In the genomic region with DNA sequence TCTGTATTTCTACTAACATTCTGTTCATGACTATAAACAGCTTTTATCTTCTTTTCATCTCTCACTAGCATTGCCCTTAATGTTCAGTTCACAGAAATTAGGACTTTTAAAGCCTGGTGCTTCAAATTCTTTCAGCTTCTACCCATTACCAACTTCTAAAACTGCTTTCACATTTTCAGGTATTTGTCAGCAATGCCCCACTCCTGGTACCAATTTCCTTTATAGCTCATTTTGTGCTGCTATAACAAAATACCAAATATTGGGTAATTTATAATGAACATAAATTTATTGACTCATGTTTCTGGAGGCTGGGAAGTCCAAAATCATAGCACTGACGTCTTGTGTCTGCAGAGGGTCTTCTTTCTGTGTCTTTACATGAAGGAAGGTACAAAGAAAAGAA, we compare ENCODE assay signal across 21 cellular contexts.
DNase-seq lines count a peak whose midpoint lies in the region; ATAC-seq, FAIRE-seq and TF ChIP-seq lines count a peak whose summit lies in the region.
"Had no signal": no experiment of that assay in that cellular context is flagged by ENCODE, and none has a peak within 500 bp of the region (broad histone marks: within the 10 kb centered on the region; RNA-seq: fewer than 3 reads in every experiment).

No MANE protein-coding gene starts in this region.

- peaks cover 5% of the 10 kb centered on the region for H3K9me3 Mint-ChIP-seq in endothelial cell (ENCODE audit: unreplicated experiment)

- CTCF ChIA-PET in HEK293 (lab: Yijun Ruan, JAX) (no interaction called here), K562 (lab: Yijun Ruan, JAX; ENCODE audit: low intra/inter-chr PET ratio) (no interaction called here), HepG2 (lab: Yijun Ruan, JAX; ENCODE audit: low intra/inter-chr PET ratio, low total read pairs) (no interaction called here)

- POLR2A ChIA-PET in HEK293 (lab: Yijun Ruan, JAX) (no interaction called here), K562 (lab: Yijun Ruan, JAX) (no interaction called here), HepG2 (lab: Yijun Ruan, JAX) (no interaction called here)

- no peak overlapping the region for H3K27ac ChIP-seq in HEK293 (ENCODE audit: extremely low read depth, low read depth, low read length)
- H3K27ac ChIP-seq in K562 (ENCODE audit: extremely low read depth, low read depth, low read length): no peak overlapping the region
- no peak overlapping the region for H3K27ac ChIP-seq in HepG2 (ENCODE audit: extremely low read length, insufficient read depth, low read length)
- H3K27ac ChIP-seq: 22Rv1; A549; BLaER1 treated with 17β-estradiol and CSF1 and Interleukin-3, amounts not matched to agents 10 nM and 100 nM; C4-2B had no signal

- H3K4me1 ChIP-seq in HEK293 (ENCODE audit: control insufficient read depth, insufficient read depth, low read length): no peaks in the 10 kb centered on the region
- H3K4me1 ChIP-seq in K562 (replicated peaks in 1 of 2; ENCODE audit: control insufficient read depth in 2 of 2, insufficient read depth in 2 of 2, low read length in 2 of 2): no peaks in the 10 kb centered on the region
- no peaks in the 10 kb centered on the region for H3K4me1 ChIP-seq in HepG2 (ENCODE audit: insufficient read depth, low read length)
- H3K4me1 ChIP-seq: A549, Caco-2 had no signal

- H3K27ac Mint-ChIP-seq in endothelial cell (ENCODE audit: unreplicated experiment) (no peak overlapping the region), T-helper 17 cell (no peak overlapping the region)
- H3K27ac Mint-ChIP-seq: B cell; CD4-positive, alpha-beta T cell; CD8-positive, alpha-beta T cell had no signal

- 0% methylated on average over 1 of the region's 1 CpG for WGBS in K562 (ENCODE audit: insufficient coverage, low coverage, missing lambda C conversion rate)
- WGBS in HepG2 (ENCODE audit: low lambda C conversion rate): 0% methylated on average over 1 of the region's 1 CpG

- H3K79me2 ChIP-seq in K562 (ENCODE audit: control insufficient read depth, insufficient read depth, low read length) (no peaks in the 10 kb centered on the region), HepG2 (ENCODE audit: insufficient read depth, low read length) (no peaks in the 10 kb centered on the region)

- BruUV-seq in K562 (replicated peaks; lab: Mats Ljungman, UMichigan) (no TSS peak), HepG2 (replicated peaks; lab: Mats Ljungman, UMichigan) (no TSS peak)

- ATAC-seq in K562: no peak
- no peak for ATAC-seq in T-helper 17 cell
- no peak for ATAC-seq in HepG2
- ATAC-seq: A549; CD8-positive, alpha-beta T cell had no signal

- peak overlapping the region; percentile 2 for H3K4me3 Mint-ChIP-seq in endothelial cell (ENCODE audit: unreplicated experiment)
- no peak overlapping the region for H3K4me3 Mint-ChIP-seq in T-helper 17 cell
- H3K4me3 Mint-ChIP-seq: B cell; CD4-positive, alpha-beta T cell; CD8-positive, alpha-beta T cell had no signal

- no peaks in the 10 kb centered on the region for H3K27me3 ChIP-seq in K562 (ENCODE audit: control insufficient read depth in 2 of 2, insufficient read depth in 2 of 2, low read length in 2 of 2)
- H3K27me3 ChIP-seq in HepG2 (ENCODE audit: control insufficient read depth in 1 of 2, insufficient read depth in 2 of 2, low read length in 2 of 2): no peaks in the 10 kb centered on the region
- H3K27me3 ChIP-seq: BLaER1 treated with 17β-estradiol and CSF1 and Interleukin-3, amounts not matched to agents 10 nM and 100 nM had no signal

- TF ChIP-seq CTCF in HEK293 (tag by site-specific recombination; IDR thresholded peaks at IDR 0.05) (no peak), K562 (IDR thresholded peaks at IDR 0.05 in 2 of 3, conservative IDR thresholded peaks at IDR 0.05 in 1 of 3; ENCODE audit: insufficient read depth in 2 of 3, low read depth in 1 of 3, low read length in 3 of 3) (no peak), endothelial cell (IDR thresholded peaks at IDR 0.05; ENCODE audit: unreplicated experiment) (no peak), HepG2 (CRISPR knock-in tag; IDR thresholded peaks at IDR 0.05) (no peak)

- no peaks in the 10 kb centered on the region for H3K9me1 ChIP-seq in K562 (ENCODE audit: control insufficient read depth, insufficient read depth, low read length)

- H3K9me3 ChIP-seq in HEK293 (ENCODE audit: control insufficient read depth, insufficient read depth, low read depth, low read length) (no peaks in the 10 kb centered on the region), K562 (replicated peaks; ENCODE audit: control insufficient read depth, insufficient read depth, low read depth, low read length) (no peaks in the 10 kb centered on the region), T-helper 17 cell (ENCODE audit: control insufficient read depth, low read length, poor library complexity, severe bottlenecking) (no peaks in the 10 kb centered on the region), HepG2 (ENCODE audit: low read length) (peaks cover 19% of the 10 kb centered on the region)

- no peak for DNase-seq in K562 (ENCODE audit: extremely low read depth in 1 of 4, low spot score in 3 of 4)
- DNase-seq in endothelial cell (ENCODE audit: low spot score): no peak
- no peak for DNase-seq in T-helper 17 cell
- no peak for DNase-seq in HepG2 (ENCODE audit: low spot score)
- DNase-seq: AML-193; Caco-2; Calu3; CD4-positive, alpha-beta T cell; CD8-positive, alpha-beta T cell; DMS79 treated with DMSO at 0.1 percent for 48 hours; GF-D8 had no signal

- no peaks in the 10 kb centered on the region for H4K20me1 ChIP-seq in K562 (replicated peaks; ENCODE audit: control insufficient read depth, insufficient read depth, low read length)
- no peaks in the 10 kb centered on the region for H4K20me1 ChIP-seq in HepG2 (ENCODE audit: insufficient read depth, low read length)
- H4K20me1 ChIP-seq: BLaER1 treated with 17β-estradiol and CSF1 and Interleukin-3, amounts not matched to agents 10 nM and 100 nM had no signal

- intact Hi-C loops in K562 (cut with micrococcal nuclease) (no loop called here), HepG2 (cut with micrococcal nuclease; ENCODE audit: unreplicated experiment) (no loop called here)

- H3K4me2 ChIP-seq in K562 (ENCODE audit: insufficient read depth, low read length): no peak overlapping the region
- no peak overlapping the region for H3K4me2 ChIP-seq in HepG2 (ENCODE audit: low read depth, low read length)
- H3K4me2 ChIP-seq: A549; BLaER1 treated with 17β-estradiol and CSF1 and Interleukin-3, amounts not matched to agents 10 nM and 100 nM had no signal

- TF ChIP-seq EP300 in K562 (IDR thresholded peaks at IDR 0.05; ENCODE audit: low read length) (no peak), HepG2 (IDR thresholded peaks at IDR 0.05; ENCODE audit: low read depth in 2 of 2, low read length in 2 of 2) (no peak), HepG2 (CRISPR knock-in tag; IDR thresholded peaks at IDR 0.05; ENCODE audit: borderline replicate concordance) (no peak)

- no peaks in the 10 kb centered on the region for H3K27me3 Mint-ChIP-seq in endothelial cell (ENCODE audit: unreplicated experiment)
- no peaks in the 10 kb centered on the region for H3K27me3 Mint-ChIP-seq in T-helper 17 cell
- H3K27me3 Mint-ChIP-seq: B cell; CD4-positive, alpha-beta T cell had no signal

- H3K36me3 Mint-ChIP-seq in endothelial cell (ENCODE audit: low read depth, unreplicated experiment): peaks cover 12% of the 10 kb centered on the region
- H3K36me3 Mint-ChIP-seq in T-helper 17 cell (ENCODE audit: low read depth): no peaks in the 10 kb centered on the region
- H3K36me3 Mint-ChIP-seq: CD8-positive, alpha-beta T cell had no signal

- no peak for TF ChIP-seq POLR2A in K562 (conservative IDR thresholded peaks at IDR 0.05)
- no peak for TF ChIP-seq POLR2A in HepG2 (IDR thresholded peaks at IDR 0.05; ENCODE audit: insufficient read depth in 1 of 2, low read depth in 2 of 2, low read length in 2 of 2)

- no peaks in the 10 kb centered on the region for H3K36me3 ChIP-seq in HEK293 (ENCODE audit: control insufficient read depth in 2 of 2, insufficient read depth in 1 of 2, low read length in 2 of 2)
- H3K36me3 ChIP-seq in K562 (ENCODE audit: control insufficient read depth, insufficient read depth, low read length): no peaks in the 10 kb centered on the region
- no peaks in the 10 kb centered on the region for H3K36me3 ChIP-seq in HepG2 (replicated peaks in 1 of 2; ENCODE audit: control insufficient read depth in 1 of 2, insufficient read depth in 2 of 2, low read length in 2 of 2)
- H3K36me3 ChIP-seq: BLaER1 treated with 17β-estradiol and CSF1 and Interleukin-3, amounts not matched to agents 10 nM and 100 nM had no signal

- peaks cover 2% of the 10 kb centered on the region for H3K4me1 Mint-ChIP-seq in endothelial cell (ENCODE audit: unreplicated experiment)
- H3K4me1 Mint-ChIP-seq in T-helper 17 cell: no peaks in the 10 kb centered on the region

- no peak for TF ChIP-seq RAD21 in K562 (CRISPR knock-in tag; conservative IDR thresholded peaks at IDR 0.05 in 1 of 2, IDR thresholded peaks at IDR 0.05 in 1 of 2)
- no peak for TF ChIP-seq RAD21 in HepG2 (CRISPR knock-in tag; IDR thresholded peaks at IDR 0.05)

- no peak for FAIRE-seq in K562 (lab: Jason Lieb, UNC)
- no peak for FAIRE-seq in HepG2 (lab: Jason Lieb, UNC)
- FAIRE-seq: A549, D721Med, G401.6, GM12891, GM19239 had no signal

- H3K4me3 ChIP-seq in HEK293 (ENCODE audit: low read depth, low read length) (no peak overlapping the region), K562 (no peak overlapping the region), HepG2 (replicated peaks in 1 of 3; ENCODE audit: insufficient read depth in 1 of 3, low read depth in 2 of 3, low read length in 3 of 3) (no peak overlapping the region)
- H3K4me3 ChIP-seq: A549; BLaER1 treated with 17β-estradiol and CSF1 and Interleukin-3, amounts not matched to agents 10 nM and 100 nM had no signal

- in situ Hi-C loops in K562 (cut with MboI): no loop called here
- in situ Hi-C loops in HepG2 (cut with HindIII; ENCODE audit: extremely low pct_ligation_motif_present, low pct_unique_long_range_greater_than_20kb): no loop called here

- H2AFZ ChIP-seq in K562 (ENCODE audit: low read depth, low read length) (no peak overlapping the region), HepG2 (ENCODE audit: low read length) (no peak overlapping the region)

- H3K9ac ChIP-seq in K562 (ENCODE audit: insufficient read depth in 1 of 2, low read depth in 2 of 2, low read length in 2 of 2) (no peak overlapping the region), HepG2 (ENCODE audit: insufficient read depth, low read depth, low read length) (no peak overlapping the region)
- H3K9ac ChIP-seq: BLaER1 treated with 17β-estradiol and CSF1 and Interleukin-3, amounts not matched to agents 10 nM and 100 nM had no signal

TF ChIP-seq in K562, 482 proteins besides CTCF, POLR2A, EP300 and RAD21:
- peak; percentile 50; the same call in 1 of the 2 replicates for TF ChIP-seq ZNF707 (CRISPR knock-in tag; conservative IDR thresholded peaks at IDR 0.05)
- TF ChIP-seq RBM25 (IDR thresholded peaks at IDR 0.05; ENCODE audit: low read depth, low read length, severe bottlenecking): no peak

TF ChIP-seq in HepG2, 621 proteins besides CTCF, POLR2A, EP300 and RAD21 (continues in another document):
- no peak for TF ChIP-seq PLRG1 (conservative IDR thresholded peaks at IDR 0.05)
